2 cellular contexts compared by ENCODE assay signal in genomic region chr9:35835766-35836165, GRCh38.
TF ChIP-seq lines count a peak whose summit lies in the region.

No MANE protein-coding gene starts in this region.

TF ChIP-seq in K562, 482 proteins besides CTCF, POLR2A, EP300 and RAD21:
- no peak for TF ChIP-seq THRB (CRISPR knock-in tag; conservative IDR thresholded peaks at IDR 0.05)
- no peak for TF ChIP-seq ARHGAP35 (IDR thresholded peaks at IDR 0.05; ENCODE audit: partially characterized antibody)
- TF ChIP-seq, protein P1, sequence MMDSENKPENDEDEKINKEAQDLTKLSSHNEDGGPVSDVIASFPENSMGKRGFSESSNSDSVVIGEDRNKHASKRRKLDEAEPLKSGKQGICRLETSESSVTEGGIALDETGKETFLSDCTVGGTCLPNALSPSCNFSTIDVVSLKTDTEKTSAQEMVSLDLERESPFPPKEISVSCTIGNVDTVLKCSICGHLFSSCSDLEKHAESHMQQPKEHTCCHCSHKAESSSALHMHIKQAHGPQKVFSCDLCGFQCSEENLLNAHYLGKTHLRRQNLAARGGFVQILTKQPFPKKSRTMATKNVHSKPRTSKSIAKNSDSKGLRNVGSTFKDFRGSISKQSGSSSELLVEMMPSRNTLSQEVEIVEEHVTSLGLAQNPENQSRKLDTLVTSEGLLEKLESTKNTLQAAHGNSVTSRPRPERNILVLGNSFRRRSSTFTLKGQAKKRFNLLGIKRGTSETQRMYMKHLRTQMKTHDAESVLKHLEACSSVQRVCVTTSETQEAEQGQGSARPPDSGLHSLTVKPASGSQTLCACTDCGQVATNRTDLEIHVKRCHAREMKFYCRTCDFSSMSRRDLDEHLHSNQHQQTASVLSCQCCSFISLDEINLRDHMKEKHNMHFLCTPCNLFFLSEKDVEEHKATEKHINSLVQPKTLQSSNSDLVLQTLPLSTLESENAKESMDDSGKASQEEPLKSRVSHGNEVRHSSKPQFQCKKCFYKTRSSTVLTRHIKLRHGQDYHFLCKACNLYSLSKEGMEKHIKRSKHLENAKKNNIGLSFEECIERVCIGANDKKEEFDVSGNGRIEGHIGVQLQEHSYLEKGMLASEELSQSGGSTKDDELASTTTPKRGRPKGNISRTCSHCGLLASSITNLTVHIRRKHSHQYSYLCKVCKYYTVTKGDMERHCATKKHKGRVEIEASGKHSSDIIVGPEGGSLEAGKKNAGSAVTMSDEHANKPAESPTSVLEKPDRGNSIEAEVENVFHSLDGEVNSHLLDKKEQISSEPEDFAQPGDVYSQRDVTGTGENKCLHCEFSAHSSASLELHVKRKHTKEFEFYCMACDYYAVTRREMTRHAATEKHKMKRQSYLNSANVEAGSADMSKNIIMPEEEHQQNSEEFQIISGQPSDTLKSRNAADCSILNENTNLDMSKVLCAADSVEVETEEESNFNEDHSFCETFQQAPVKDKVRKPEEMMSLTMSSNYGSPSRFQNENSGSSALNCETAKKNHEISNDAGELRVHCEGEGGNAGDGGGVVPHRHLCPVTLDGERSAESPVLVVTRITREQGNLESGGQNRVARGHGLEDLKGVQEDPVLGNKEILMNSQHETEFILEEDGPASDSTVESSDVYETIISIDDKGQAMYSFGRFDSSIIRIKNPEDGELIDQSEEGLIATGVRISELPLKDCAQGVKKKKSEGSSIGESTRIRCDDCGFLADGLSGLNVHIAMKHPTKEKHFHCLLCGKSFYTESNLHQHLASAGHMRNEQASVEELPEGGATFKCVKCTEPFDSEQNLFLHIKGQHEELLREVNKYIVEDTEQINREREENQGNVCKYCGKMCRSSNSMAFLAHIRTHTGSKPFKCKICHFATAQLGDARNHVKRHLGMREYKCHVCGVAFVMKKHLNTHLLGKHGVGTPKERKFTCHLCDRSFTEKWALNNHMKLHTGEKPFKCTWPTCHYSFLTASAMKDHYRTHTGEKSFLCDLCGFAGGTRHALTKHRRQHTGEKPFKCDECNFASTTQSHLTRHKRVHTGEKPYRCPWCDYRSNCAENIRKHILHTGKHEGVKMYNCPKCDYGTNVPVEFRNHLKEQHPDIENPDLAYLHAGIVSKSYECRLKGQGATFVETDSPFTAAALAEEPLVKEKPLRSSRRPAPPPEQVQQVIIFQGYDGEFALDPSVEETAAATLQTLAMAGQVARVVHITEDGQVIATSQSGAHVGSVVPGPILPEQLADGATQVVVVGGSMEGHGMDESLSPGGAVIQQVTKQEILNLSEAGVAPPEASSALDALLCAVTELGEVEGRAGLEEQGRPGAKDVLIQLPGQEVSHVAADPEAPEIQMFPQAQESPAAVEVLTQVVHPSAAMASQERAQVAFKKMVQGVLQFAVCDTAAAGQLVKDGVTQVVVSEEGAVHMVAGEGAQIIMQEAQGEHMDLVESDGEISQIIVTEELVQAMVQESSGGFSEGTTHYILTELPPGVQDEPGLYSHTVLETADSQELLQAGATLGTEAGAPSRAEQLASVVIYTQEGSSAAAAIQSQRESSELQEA (IDR thresholded peaks at IDR 0.05; ENCODE audit: low read depth), result no peak
- no peak for TF ChIP-seq ZNF717 (CRISPR knock-in tag; IDR thresholded peaks at IDR 0.05)
- TF ChIP-seq TAF1 (IDR thresholded peaks at IDR 0.05; ENCODE audit: control insufficient read depth, extremely low read depth, insufficient read depth, low read length, severe bottlenecking), result no peak
- TF ChIP-seq ESRRA (IDR thresholded peaks at IDR 0.05; ENCODE audit: borderline replicate concordance, low read depth), result no peak
- TF ChIP-seq ZNF146 (CRISPR knock-in tag; IDR thresholded peaks at IDR 0.05; ENCODE audit: unreplicated experiment), result no peak
- TF ChIP-seq POLR3A (IDR thresholded peaks at IDR 0.05; ENCODE audit: borderline replicate concordance, extremely low read depth, insufficient read depth, insufficient read length), result no peak
- no peak for TF ChIP-seq ATF7 (IDR thresholded peaks at IDR 0.05)
- no peak for TF ChIP-seq ZC3H11A (IDR thresholded peaks at IDR 0.05; ENCODE audit: low read depth, low read length)
- no peak for TF ChIP-seq ZNF12 (CRISPR knock-in tag; IDR thresholded peaks at IDR 0.05)
TF ChIP-seq in K562: peak in this region for 0.

TF ChIP-seq in liver, 16 proteins besides CTCF, POLR2A, EP300 and RAD21:
- TF ChIP-seq, protein P2, sequence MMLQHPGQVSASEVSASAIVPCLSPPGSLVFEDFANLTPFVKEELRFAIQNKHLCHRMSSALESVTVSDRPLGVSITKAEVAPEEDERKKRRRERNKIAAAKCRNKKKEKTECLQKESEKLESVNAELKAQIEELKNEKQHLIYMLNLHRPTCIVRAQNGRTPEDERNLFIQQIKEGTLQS (IDR thresholded peaks at IDR 0.05), result peak; percentile 55
- TF ChIP-seq, protein P3, sequence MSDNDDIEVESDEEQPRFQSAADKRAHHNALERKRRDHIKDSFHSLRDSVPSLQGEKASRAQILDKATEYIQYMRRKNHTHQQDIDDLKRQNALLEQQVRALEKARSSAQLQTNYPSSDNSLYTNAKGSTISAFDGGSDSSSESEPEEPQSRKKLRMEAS (IDR thresholded peaks at IDR 0.05), result peak; percentile 83
- TF ChIP-seq HNF4A (conservative IDR thresholded peaks at IDR 0.05) (peak; percentile 93 to 96), GABPA (IDR thresholded peaks at IDR 0.05 in 1 of 2, conservative IDR thresholded peaks at IDR 0.05 in 1 of 2) (peak in 1 of 2 donors; percentile 67), YY1 (IDR thresholded peaks at IDR 0.05) (peak; percentile 54), EGR1 (IDR thresholded peaks at IDR 0.05; ENCODE audit: low read depth in 2 of 2) (peak in 1 of 2 donors; percentile 75), SP1 (IDR thresholded peaks at IDR 0.05) (peak; percentile 96), JUND (IDR thresholded peaks at IDR 0.05) (peak in 1 of 2 donors; percentile 50), FOXA1 (IDR thresholded peaks at IDR 0.05) (no peak), ZBTB33 (IDR thresholded peaks at IDR 0.05) (no peak), FOXA2 (IDR thresholded peaks at IDR 0.05) (no peak), HNF4G (IDR thresholded peaks at IDR 0.05) (peak; percentile 78), NR2F2 (IDR thresholded peaks at IDR 0.05) (peak; percentile 90), RXRA (IDR thresholded peaks at IDR 0.05) (peak; percentile 91 to 95), TAF1 (conservative IDR thresholded peaks at IDR 0.05) (no peak)
- TF ChIP-seq, protein P4, sequence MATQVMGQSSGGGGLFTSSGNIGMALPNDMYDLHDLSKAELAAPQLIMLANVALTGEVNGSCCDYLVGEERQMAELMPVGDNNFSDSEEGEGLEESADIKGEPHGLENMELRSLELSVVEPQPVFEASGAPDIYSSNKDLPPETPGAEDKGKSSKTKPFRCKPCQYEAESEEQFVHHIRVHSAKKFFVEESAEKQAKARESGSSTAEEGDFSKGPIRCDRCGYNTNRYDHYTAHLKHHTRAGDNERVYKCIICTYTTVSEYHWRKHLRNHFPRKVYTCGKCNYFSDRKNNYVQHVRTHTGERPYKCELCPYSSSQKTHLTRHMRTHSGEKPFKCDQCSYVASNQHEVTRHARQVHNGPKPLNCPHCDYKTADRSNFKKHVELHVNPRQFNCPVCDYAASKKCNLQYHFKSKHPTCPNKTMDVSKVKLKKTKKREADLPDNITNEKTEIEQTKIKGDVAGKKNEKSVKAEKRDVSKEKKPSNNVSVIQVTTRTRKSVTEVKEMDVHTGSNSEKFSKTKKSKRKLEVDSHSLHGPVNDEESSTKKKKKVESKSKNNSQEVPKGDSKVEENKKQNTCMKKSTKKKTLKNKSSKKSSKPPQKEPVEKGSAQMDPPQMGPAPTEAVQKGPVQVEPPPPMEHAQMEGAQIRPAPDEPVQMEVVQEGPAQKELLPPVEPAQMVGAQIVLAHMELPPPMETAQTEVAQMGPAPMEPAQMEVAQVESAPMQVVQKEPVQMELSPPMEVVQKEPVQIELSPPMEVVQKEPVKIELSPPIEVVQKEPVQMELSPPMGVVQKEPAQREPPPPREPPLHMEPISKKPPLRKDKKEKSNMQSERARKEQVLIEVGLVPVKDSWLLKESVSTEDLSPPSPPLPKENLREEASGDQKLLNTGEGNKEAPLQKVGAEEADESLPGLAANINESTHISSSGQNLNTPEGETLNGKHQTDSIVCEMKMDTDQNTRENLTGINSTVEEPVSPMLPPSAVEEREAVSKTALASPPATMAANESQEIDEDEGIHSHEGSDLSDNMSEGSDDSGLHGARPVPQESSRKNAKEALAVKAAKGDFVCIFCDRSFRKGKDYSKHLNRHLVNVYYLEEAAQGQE (IDR thresholded peaks at IDR 0.05), result peak; percentile 49
